26 cellular contexts compared by ENCODE assay signal in genomic region chr16:14345512-14346115, GRCh38.
"Had no signal": no experiment of that assay in that cellular context is flagged by ENCODE, and none has a peak within 500 bp of the region (broad histone marks: within the 10 kb centered on the region; RNA-seq: fewer than 3 reads in every experiment).

No MANE protein-coding gene starts in this region.

- ATAC-seq: effector memory CD8-positive, alpha-beta T cell; esophagus mucosa; sciatic nerve had no signal

- H2AFZ ChIP-seq: hepatocyte had no signal

- FAIRE-seq: colon, endothelial cell of umbilical vein, small intestine had no signal

- H3K27ac Mint-ChIP-seq: activated naive CD8-positive, alpha-beta T cell treated with anti-CD3 and anti-CD28 coated beads for 36 hours; effector memory CD8-positive, alpha-beta T cell; nephron; T-helper 1 cell treated with Interleukin-12 subunit alpha and Interleukin-12 subunit beta and Interleukin-4 antibody, amounts not matched to agents 30 μg/mL and 1 μg/mL, for 36 hours had no signal

- H3K4me2 ChIP-seq: hepatocyte had no signal

- H3K4me3 ChIP-seq: breast epithelium, dorsolateral prefrontal cortex, hepatocyte, upper lobe of left lung had no signal

- H3K36me3 Mint-ChIP-seq: activated naive CD8-positive, alpha-beta T cell treated with anti-CD3 and anti-CD28 coated beads for 36 hours had no signal

- H3K4me1 Mint-ChIP-seq: activated naive CD8-positive, alpha-beta T cell treated with anti-CD3 and anti-CD28 coated beads for 36 hours; central memory CD8-positive, alpha-beta T cell; nephron had no signal

- H3K27me3 ChIP-seq: breast epithelium, dorsolateral prefrontal cortex, hepatocyte, upper lobe of left lung had no signal

- H3K79me2 ChIP-seq: hepatocyte had no signal

- H3K4me1 ChIP-seq: breast epithelium, upper lobe of left lung had no signal

- DNase-seq: activated CD4-positive, alpha-beta T cell treated with anti-CD3 and anti-CD28 coated beads for 4 hours; activated CD4-positive, alpha-beta T cell treated with anti-CD3 and anti-CD28 coated beads, Interleukin-2, amount 50 U/mL, for 48 hours; activated CD4-positive, CD25-positive, alpha-beta regulatory T cell; activated naive CD4-positive, alpha-beta T cell treated with Interleukin-2 at 50 U/mL for 16 hours; activated naive CD8-positive, alpha-beta T cell treated with anti-CD3 and anti-CD28 coated beads for 36 hours; activated T-cell treated with anti-CD3 and anti-CD28 coated beads, Interleukin-2, amount 50 U/mL, for 48 hours; amniotic stem cell; dorsolateral prefrontal cortex; effector memory CD8-positive, alpha-beta T cell; foreskin melanocyte; glutamatergic neuron; mesenchymal stem cell; nucleus accumbens; small intestine; stimulated activated naive CD4-positive, alpha-beta T cell; T1000; upper lobe of left lung had no signal

- H3K27ac ChIP-seq: breast epithelium, hepatocyte, upper lobe of left lung had no signal

- H3K4me3 Mint-ChIP-seq: activated naive CD8-positive, alpha-beta T cell treated with anti-CD3 and anti-CD28 coated beads for 36 hours; central memory CD8-positive, alpha-beta T cell; effector memory CD8-positive, alpha-beta T cell; nephron; T-helper 1 cell treated with Interleukin-12 subunit alpha and Interleukin-12 subunit beta and Interleukin-4 antibody, amounts not matched to agents 30 μg/mL and 1 μg/mL, for 36 hours had no signal

- H3K36me3 ChIP-seq: breast epithelium, upper lobe of left lung had no signal
